In the genomic region with DNA sequence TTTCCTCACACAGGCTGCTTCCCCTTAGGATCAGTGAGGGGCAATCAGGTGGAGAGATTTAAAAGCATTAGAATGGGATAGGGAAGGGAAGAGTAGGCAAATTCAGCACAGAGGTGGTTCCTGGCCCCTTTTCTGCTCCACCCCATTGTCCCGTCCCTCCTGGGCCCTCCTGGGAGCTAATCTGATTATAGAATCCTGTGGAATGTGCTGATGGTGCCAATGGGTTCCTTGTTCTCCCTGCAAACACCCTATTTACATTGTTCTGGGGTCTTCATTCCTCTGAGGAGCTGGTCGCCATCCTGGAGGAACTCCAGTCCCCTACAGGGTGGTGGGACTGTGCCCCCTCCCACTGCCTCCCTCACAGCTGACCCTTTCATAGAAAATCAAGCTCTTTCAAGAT, we compare ENCODE assay signal across 11 cellular contexts.
"Had no signal": no experiment of that assay in that cellular context is flagged by ENCODE, and none has a peak within 500 bp of the region (broad histone marks: within the 10 kb centered on the region; RNA-seq: fewer than 3 reads in every experiment).

No MANE protein-coding gene starts in this region.

- H3K4me3 Mint-ChIP-seq: activated CD4-positive, alpha-beta memory T cell treated with anti-CD3 and anti-CD28 coated beads, Interleukin-2, amount 10 ng/mL, durations not matched to agents 7 days and 5 days; central memory CD8-positive, alpha-beta T cell; stimulated activated memory B cell treated with anti-CD40 and anti-IgM and Interleukin-4, amounts not matched to agents 10 μg/mL and 1 μg/mL and 100 μg/mL, for 72 hours had no signal

- H3K27ac ChIP-seq: body of pancreas, neutrophil, transverse colon had no signal

- ATAC-seq: body of pancreas; stimulated activated memory B cell treated with anti-CD40 and anti-IgM and Interleukin-4, amounts not matched to agents 10 μg/mL and 1 μg/mL and 100 μg/mL, for 72 hours had no signal

- H3K36me3 ChIP-seq: neutrophil, transverse colon had no signal

- H3K4me3 ChIP-seq: body of pancreas, smooth muscle cell, transverse colon had no signal

- H3K27me3 Mint-ChIP-seq: stimulated activated memory B cell treated with anti-CD40 and anti-IgM and Interleukin-4, amounts not matched to agents 10 μg/mL and 1 μg/mL and 100 μg/mL, for 72 hours had no signal

- H3K4me1 ChIP-seq: body of pancreas, transverse colon had no signal

- H3K9me3 Mint-ChIP-seq: central memory CD8-positive, alpha-beta T cell; stimulated activated memory B cell treated with anti-CD40 and anti-IgM and Interleukin-4, amounts not matched to agents 10 μg/mL and 1 μg/mL and 100 μg/mL, for 72 hours had no signal

- DNase-seq: activated naive CD4-positive, alpha-beta T cell treated with anti-CD3 and anti-CD28 coated beads, Interleukin-2, amount 50 U/mL, for 16 hours; amniotic stem cell; dermis blood vessel endothelial cell; T-helper 2 cell; transverse colon had no signal

- H3K9me3 ChIP-seq: body of pancreas had no signal

- H3K27me3 ChIP-seq: body of pancreas, neutrophil had no signal

- H3K27ac Mint-ChIP-seq: activated CD4-positive, alpha-beta memory T cell treated with anti-CD3 and anti-CD28 coated beads, Interleukin-2, amount 10 ng/mL, durations not matched to agents 7 days and 5 days; stimulated activated memory B cell treated with anti-CD40 and anti-IgM and Interleukin-4, amounts not matched to agents 10 μg/mL and 1 μg/mL and 100 μg/mL, for 72 hours had no signal
